1 cellular context compared by ENCODE assay signal in the genomic region with DNA sequence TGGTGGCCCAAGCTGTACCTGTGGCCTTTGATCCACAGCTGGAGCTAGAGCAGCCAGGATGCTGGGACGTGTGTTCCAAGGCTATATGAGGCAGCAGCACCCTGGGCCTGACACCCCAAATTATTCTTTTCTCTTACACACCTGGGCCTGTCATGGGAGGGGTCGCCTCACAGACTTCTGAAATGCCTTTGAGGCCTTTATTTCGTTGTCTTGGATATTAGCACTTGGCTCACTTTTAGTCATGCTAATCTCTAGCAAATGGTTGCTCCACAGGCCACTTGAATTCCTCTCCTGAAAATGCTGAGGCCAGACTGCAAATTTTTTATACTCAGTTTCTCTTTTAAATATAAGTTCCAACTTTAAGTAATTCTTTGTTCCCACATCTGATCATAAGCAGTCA.
TF ChIP-seq lines count a peak whose summit lies in the region.

No MANE protein-coding gene starts in this region.

TF ChIP-seq in H1, 55 proteins besides CTCF, POLR2A, EP300 and RAD21:
- no peak for TF ChIP-seq RXRA (IDR thresholded peaks at IDR 0.05; ENCODE audit: insufficient read depth, low read depth, low read length)
- no peak for TF ChIP-seq YY1 (IDR thresholded peaks at IDR 0.05; ENCODE audit: low read depth, low read length)
- no peak for TF ChIP-seq CHD1 (IDR thresholded peaks at IDR 0.05; ENCODE audit: low read depth, low read length)
- TF ChIP-seq TEAD4 (IDR thresholded peaks at IDR 0.05; ENCODE audit: low read depth, low read length) = no peak
- peak; percentile 83 for TF ChIP-seq TCF12 (IDR thresholded peaks at IDR 0.05; ENCODE audit: low read depth, low read length)
- TF ChIP-seq RNF2 (IDR thresholded peaks at IDR 0.05; ENCODE audit: borderline replicate concordance, low read depth, low read length, missing control alignments, poor library complexity, severe bottlenecking) = no peak
- no peak for TF ChIP-seq GTF2F1 (IDR thresholded peaks at IDR 0.05; ENCODE audit: borderline replicate concordance, low read depth, low read length)
- no peak for TF ChIP-seq CBX8 (IDR thresholded peaks at IDR 0.05; ENCODE audit: borderline replicate concordance, low read depth, low read length)
- TF ChIP-seq SRF (IDR thresholded peaks at IDR 0.05; ENCODE audit: low read depth, low read length) = no peak
- no peak for TF ChIP-seq EGR1 (IDR thresholded peaks at IDR 0.05; ENCODE audit: borderline replicate concordance, low read depth, low read length)
- TF ChIP-seq CBX5 (IDR thresholded peaks at IDR 0.05; ENCODE audit: low read depth, low read length) = no peak
- TF ChIP-seq EZH2 (IDR thresholded peaks at IDR 0.05; ENCODE audit: low read depth, low read length, severe bottlenecking) = no peak
- no peak for TF ChIP-seq CEBPB (IDR thresholded peaks at IDR 0.05; ENCODE audit: low read depth, low read length)
- peak; percentile 84 for TF ChIP-seq NANOG (IDR thresholded peaks at IDR 0.05; ENCODE audit: insufficient read depth, low read depth, low read length, poor library complexity, severe bottlenecking)
- TF ChIP-seq, protein P1, sequence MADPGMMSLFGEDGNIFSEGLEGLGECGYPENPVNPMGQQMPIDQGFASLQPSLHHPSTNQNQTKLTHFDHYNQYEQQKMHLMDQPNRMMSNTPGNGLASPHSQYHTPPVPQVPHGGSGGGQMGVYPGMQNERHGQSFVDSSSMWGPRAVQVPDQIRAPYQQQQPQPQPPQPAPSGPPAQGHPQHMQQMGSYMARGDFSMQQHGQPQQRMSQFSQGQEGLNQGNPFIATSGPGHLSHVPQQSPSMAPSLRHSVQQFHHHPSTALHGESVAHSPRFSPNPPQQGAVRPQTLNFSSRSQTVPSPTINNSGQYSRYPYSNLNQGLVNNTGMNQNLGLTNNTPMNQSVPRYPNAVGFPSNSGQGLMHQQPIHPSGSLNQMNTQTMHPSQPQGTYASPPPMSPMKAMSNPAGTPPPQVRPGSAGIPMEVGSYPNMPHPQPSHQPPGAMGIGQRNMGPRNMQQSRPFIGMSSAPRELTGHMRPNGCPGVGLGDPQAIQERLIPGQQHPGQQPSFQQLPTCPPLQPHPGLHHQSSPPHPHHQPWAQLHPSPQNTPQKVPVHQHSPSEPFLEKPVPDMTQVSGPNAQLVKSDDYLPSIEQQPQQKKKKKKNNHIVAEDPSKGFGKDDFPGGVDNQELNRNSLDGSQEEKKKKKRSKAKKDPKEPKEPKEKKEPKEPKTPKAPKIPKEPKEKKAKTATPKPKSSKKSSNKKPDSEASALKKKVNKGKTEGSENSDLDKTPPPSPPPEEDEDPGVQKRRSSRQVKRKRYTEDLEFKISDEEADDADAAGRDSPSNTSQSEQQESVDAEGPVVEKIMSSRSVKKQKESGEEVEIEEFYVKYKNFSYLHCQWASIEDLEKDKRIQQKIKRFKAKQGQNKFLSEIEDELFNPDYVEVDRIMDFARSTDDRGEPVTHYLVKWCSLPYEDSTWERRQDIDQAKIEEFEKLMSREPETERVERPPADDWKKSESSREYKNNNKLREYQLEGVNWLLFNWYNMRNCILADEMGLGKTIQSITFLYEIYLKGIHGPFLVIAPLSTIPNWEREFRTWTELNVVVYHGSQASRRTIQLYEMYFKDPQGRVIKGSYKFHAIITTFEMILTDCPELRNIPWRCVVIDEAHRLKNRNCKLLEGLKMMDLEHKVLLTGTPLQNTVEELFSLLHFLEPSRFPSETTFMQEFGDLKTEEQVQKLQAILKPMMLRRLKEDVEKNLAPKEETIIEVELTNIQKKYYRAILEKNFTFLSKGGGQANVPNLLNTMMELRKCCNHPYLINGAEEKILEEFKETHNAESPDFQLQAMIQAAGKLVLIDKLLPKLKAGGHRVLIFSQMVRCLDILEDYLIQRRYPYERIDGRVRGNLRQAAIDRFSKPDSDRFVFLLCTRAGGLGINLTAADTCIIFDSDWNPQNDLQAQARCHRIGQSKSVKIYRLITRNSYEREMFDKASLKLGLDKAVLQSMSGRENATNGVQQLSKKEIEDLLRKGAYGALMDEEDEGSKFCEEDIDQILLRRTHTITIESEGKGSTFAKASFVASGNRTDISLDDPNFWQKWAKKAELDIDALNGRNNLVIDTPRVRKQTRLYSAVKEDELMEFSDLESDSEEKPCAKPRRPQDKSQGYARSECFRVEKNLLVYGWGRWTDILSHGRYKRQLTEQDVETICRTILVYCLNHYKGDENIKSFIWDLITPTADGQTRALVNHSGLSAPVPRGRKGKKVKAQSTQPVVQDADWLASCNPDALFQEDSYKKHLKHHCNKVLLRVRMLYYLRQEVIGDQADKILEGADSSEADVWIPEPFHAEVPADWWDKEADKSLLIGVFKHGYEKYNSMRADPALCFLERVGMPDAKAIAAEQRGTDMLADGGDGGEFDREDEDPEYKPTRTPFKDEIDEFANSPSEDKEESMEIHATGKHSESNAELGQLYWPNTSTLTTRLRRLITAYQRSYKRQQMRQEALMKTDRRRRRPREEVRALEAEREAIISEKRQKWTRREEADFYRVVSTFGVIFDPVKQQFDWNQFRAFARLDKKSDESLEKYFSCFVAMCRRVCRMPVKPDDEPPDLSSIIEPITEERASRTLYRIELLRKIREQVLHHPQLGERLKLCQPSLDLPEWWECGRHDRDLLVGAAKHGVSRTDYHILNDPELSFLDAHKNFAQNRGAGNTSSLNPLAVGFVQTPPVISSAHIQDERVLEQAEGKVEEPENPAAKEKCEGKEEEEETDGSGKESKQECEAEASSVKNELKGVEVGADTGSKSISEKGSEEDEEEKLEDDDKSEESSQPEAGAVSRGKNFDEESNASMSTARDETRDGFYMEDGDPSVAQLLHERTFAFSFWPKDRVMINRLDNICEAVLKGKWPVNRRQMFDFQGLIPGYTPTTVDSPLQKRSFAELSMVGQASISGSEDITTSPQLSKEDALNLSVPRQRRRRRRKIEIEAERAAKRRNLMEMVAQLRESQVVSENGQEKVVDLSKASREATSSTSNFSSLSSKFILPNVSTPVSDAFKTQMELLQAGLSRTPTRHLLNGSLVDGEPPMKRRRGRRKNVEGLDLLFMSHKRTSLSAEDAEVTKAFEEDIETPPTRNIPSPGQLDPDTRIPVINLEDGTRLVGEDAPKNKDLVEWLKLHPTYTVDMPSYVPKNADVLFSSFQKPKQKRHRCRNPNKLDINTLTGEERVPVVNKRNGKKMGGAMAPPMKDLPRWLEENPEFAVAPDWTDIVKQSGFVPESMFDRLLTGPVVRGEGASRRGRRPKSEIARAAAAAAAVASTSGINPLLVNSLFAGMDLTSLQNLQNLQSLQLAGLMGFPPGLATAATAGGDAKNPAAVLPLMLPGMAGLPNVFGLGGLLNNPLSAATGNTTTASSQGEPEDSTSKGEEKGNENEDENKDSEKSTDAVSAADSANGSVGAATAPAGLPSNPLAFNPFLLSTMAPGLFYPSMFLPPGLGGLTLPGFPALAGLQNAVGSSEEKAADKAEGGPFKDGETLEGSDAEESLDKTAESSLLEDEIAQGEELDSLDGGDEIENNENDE (IDR thresholded peaks at IDR 0.05; ENCODE audit: insufficient replicate concordance, low read length) = no peak
